Comparison of ENCODE assay signal across 14 cellular contexts in genomic region chr2:217927601-217928323, GRCh38.
A peak's percentile ranks its signal among the peaks of the same experiment; 100 is the strongest.
DNase-seq lines count a peak whose midpoint lies in the region; ATAC-seq, FAIRE-seq and TF ChIP-seq lines count a peak whose summit lies in the region.
"Had no signal": no experiment of that assay in that cellular context is flagged by ENCODE, and none has a peak within 500 bp of the region (broad histone marks: within the 10 kb centered on the region; RNA-seq: fewer than 3 reads in every experiment).

No MANE protein-coding gene starts in this region.

- TF ChIP-seq EP300 in upper lobe of left lung (IDR thresholded peaks at IDR 0.05), result no peak

- intact Hi-C loops in body of pancreas (cut with DNase I), result no loop called here
- intact Hi-C loops in left ventricle myocardium superior (cut with micrococcal nuclease), result no loop called here
- intact Hi-C loops in pancreas (cut with DNase I), result no loop called here

- TF ChIP-seq POLR2A in body of pancreas (IDR thresholded peaks at IDR 0.05), result no peak
- no peak for TF ChIP-seq POLR2A in upper lobe of left lung (IDR thresholded peaks at IDR 0.05)

- no peak for FAIRE-seq in pancreas (lab: Jason Lieb, UNC)
- FAIRE-seq: TTC549 had no signal

- no peaks in the 10 kb centered on the region for H3K9me3 ChIP-seq in body of pancreas
- no peaks in the 10 kb centered on the region for H3K9me3 ChIP-seq in pancreas
- H3K9me3 ChIP-seq in upper lobe of left lung, result no peaks in the 10 kb centered on the region

- DNase-seq in body of pancreas (no peak), left ventricle myocardium superior (peak; percentile 48), pancreas (peak in 1 of 6 donors; percentile 56), upper lobe of left lung (no peak), T-helper 2 cell (no peak), ACHN (no peak), NCI-H187 (lab: John Stamatoyannopoulos, UW) (no peak)
- DNase-seq in stimulated activated CD4-positive, alpha-beta T cell treated with anti-CD3 and anti-CD28 coated beads, Interleukin-1b, Interleukin-23, amount 100 ng/mL, for 48 hours, result no peak
- DNase-seq: activated CD8-positive, alpha-beta memory T cell treated with anti-CD3 and anti-CD28 coated beads for 24 hours; activated naive CD4-positive, alpha-beta T cell; Calu3; islet precursor cell; SHP77 had no signal

- peaks cover 89% of the 10 kb centered on the region for H3K4me1 ChIP-seq in body of pancreas
- peaks cover 32 to 57% (median 45%) of the 10 kb centered on the region in 3 donors for H3K4me1 ChIP-seq in pancreas
- H3K4me1 ChIP-seq in upper lobe of left lung, result peaks cover 86 to 100% (median 93%) of the 10 kb centered on the region in 4 donors

- TF ChIP-seq CTCF in body of pancreas (IDR thresholded peaks at IDR 0.05), result no peak
- no peak for TF ChIP-seq CTCF in pancreas (IDR thresholded peaks at IDR 0.05)
- no peak for TF ChIP-seq CTCF in upper lobe of left lung (IDR thresholded peaks at IDR 0.05)

- peak overlapping the region; percentile 37 to 81 (median 76) for H3K27ac ChIP-seq in body of pancreas
- peak overlapping the region; percentile 45 to 83 (median 66) for H3K27ac ChIP-seq in pancreas
- H3K27ac ChIP-seq in upper lobe of left lung, result peak overlapping the region; percentile 86 to 99 (median 92)

- H3K4me3 ChIP-seq in body of pancreas (no peak overlapping the region), pancreas (no peak overlapping the region), upper lobe of left lung (no peak overlapping the region)

- H3K27me3 ChIP-seq in body of pancreas, result no peaks in the 10 kb centered on the region
- H3K27me3 ChIP-seq in pancreas, result no peaks in the 10 kb centered on the region
- no peaks in the 10 kb centered on the region for H3K27me3 ChIP-seq in upper lobe of left lung

- ATAC-seq in body of pancreas (no peak), left ventricle myocardium superior (peak; percentile 7), pancreas (no peak), upper lobe of left lung (ENCODE audit: low FRiP score in 2 of 2) (no peak)

- in situ Hi-C loops in ACHN (cut with HindIII; ENCODE audit: low pct_ligation_motif_present, low pct_unique_long_range_greater_than_20kb, low sequenced_read_pairs), result no loop called here

- H3K36me3 ChIP-seq in body of pancreas (replicated peaks in 1 of 2; ENCODE audit: insufficient read depth in 1 of 2, low read depth in 2 of 2), result no peaks in the 10 kb centered on the region
- peaks cover 0 to 5% (median 0%) of the 10 kb centered on the region in 3 donors for H3K36me3 ChIP-seq in pancreas
- peaks cover 0 to 20% (median 0%) of the 10 kb centered on the region in 4 donors for H3K36me3 ChIP-seq in upper lobe of left lung

- WGBS in body of pancreas, 2 donors, result 69 to 83% methylated on average over 1 to 2 of the region's 2 CpGs
- WGBS in pancreas, 2 donors, result 74 to 79% methylated on average over 2 of the region's 2 CpGs
- WGBS in upper lobe of left lung, 2 donors, result 61 to 67% methylated on average over 2 of the region's 2 CpGs
